1 cellular context compared by ENCODE assay signal in genomic region chr1:11046625-11047365, GRCh38.
TF ChIP-seq lines count a peak whose summit lies in the region.

TSS of gene MASP2 (minus strand) at chr1:11047239. CDS start at chr1:11047207, 32 bp downstream.

TF ChIP-seq in liver, 16 proteins besides CTCF, POLR2A, EP300 and RAD21 (continued from another document):
- TF ChIP-seq ZBTB33 (IDR thresholded peaks at IDR 0.05): peak; percentile 78
